Comparison of ENCODE assay signal across 26 cellular contexts in genomic region chr16:27483624-27484023, GRCh38.
"Had no signal": no experiment of that assay in that cellular context is flagged by ENCODE, and none has a peak within 500 bp of the region (broad histone marks: within the 10 kb centered on the region; RNA-seq: fewer than 3 reads in every experiment).

No MANE protein-coding gene starts in this region.

- H3K27me3 ChIP-seq: body of pancreas, neutrophil, ovary, uterus had no signal

- ATAC-seq: body of pancreas had no signal

- H3K9me3 ChIP-seq: body of pancreas, neutrophil, ovary, prostate gland, thoracic aorta, uterus had no signal

- H3K4me3 Mint-ChIP-seq: activated CD4-positive, alpha-beta memory T cell treated with anti-CD3 and anti-CD28 coated beads for 36 hours; activated naive CD8-positive, alpha-beta T cell; nephron; stimulated activated naive CD8-positive, alpha-beta T cell treated with anti-CD3 and anti-CD28 coated beads, Interleukin-15, Interleukin-2, amounts not matched to agents 100 ng/mL and 50 ng/mL, for 24 hours; T-helper 2 cell treated with Interferon-gamma antibody and Interleukin-4, amounts not matched to agents 5 μg/mL and 100 μg/mL, for 36 hours; type B pancreatic cell had no signal

- H3K9me3 Mint-ChIP-seq: activated CD4-positive, alpha-beta memory T cell treated with anti-CD3 and anti-CD28 coated beads for 36 hours; nephron; stimulated activated naive CD8-positive, alpha-beta T cell treated with anti-CD3 and anti-CD28 coated beads, Interleukin-15, Interleukin-2, amounts not matched to agents 100 ng/mL and 50 ng/mL, for 24 hours; T-helper 2 cell treated with Interferon-gamma antibody and Interleukin-4, amounts not matched to agents 5 μg/mL and 100 μg/mL, for 36 hours; type B pancreatic cell had no signal

- H3K4me3 ChIP-seq: body of pancreas, coronary artery, ovary, prostate gland, thoracic aorta, uterus had no signal

- H3K36me3 ChIP-seq: ovary, uterus had no signal

- H3K4me1 Mint-ChIP-seq: nephron had no signal

- H3K4me1 ChIP-seq: body of pancreas, prostate gland, uterus had no signal

- H3K27me3 Mint-ChIP-seq: activated CD4-positive, alpha-beta memory T cell treated with anti-CD3 and anti-CD28 coated beads for 36 hours; activated naive CD8-positive, alpha-beta T cell; stimulated activated naive CD8-positive, alpha-beta T cell treated with anti-CD3 and anti-CD28 coated beads, Interleukin-15, Interleukin-2, amounts not matched to agents 100 ng/mL and 50 ng/mL, for 24 hours; type B pancreatic cell had no signal

- H3K27ac ChIP-seq: body of pancreas, coronary artery, epithelial cell of prostate, neutrophil, ovary, prostate gland, thoracic aorta, uterus, VCaP had no signal

- H3K27ac Mint-ChIP-seq: activated CD4-positive, alpha-beta memory T cell treated with anti-CD3 and anti-CD28 coated beads for 36 hours; activated naive CD8-positive, alpha-beta T cell; stimulated activated naive CD8-positive, alpha-beta T cell treated with anti-CD3 and anti-CD28 coated beads, Interleukin-15, Interleukin-2, amounts not matched to agents 100 ng/mL and 50 ng/mL, for 24 hours; T-helper 2 cell treated with Interferon-gamma antibody and Interleukin-4, amounts not matched to agents 5 μg/mL and 100 μg/mL, for 36 hours; type B pancreatic cell had no signal

- DNase-seq: activated CD4-positive, alpha-beta memory T cell treated with anti-CD3 and anti-CD28 coated beads for 36 hours; activated CD4-positive, alpha-beta T cell treated with anti-CD3 and anti-CD28 coated beads for 4 hours; activated CD8-positive, alpha-beta memory T cell treated with anti-CD3 and anti-CD28 coated beads, Interleukin-2, amount 50 U/mL, for 48 hours; activated effector memory CD4-positive, alpha-beta T cell treated with Interleukin-2 at 50 U/mL for 16 hours; activated naive CD4-positive, alpha-beta T cell treated with Interleukin-2 at 50 U/mL for 16 hours; activated T-cell treated with anti-CD3 and anti-CD28 coated beads, Interleukin-2, amount 50 U/mL, for 48 hours; anterior cingulate cortex; body of pancreas; cerebellar nuclear complex; glutamatergic neuron; left cardiac atrium; mammary epithelial cell; ovary; T-helper 1 cell; uterus had no signal
